8 cellular contexts compared by ENCODE assay signal in the genomic region with DNA sequence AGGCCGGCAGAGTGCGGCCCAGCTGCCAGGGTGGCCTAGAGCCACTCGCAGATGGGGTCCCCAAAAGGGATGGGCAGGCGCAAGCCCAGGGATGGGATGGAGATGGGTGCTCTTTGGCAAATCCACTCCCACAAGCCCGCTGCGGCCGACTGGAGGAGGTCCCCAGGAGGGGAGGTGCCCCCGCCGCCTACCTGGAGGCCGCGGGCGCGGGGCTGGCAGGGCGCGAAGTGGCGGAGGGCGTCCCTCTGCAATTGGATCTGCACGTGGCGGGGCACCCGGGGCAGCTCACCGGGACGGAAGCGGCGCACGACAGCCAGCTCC. TPM values are rescaled to one million over a fixed set of nuclear protein-coding genes. Genes with fewer than 3 reads are reported as not detected.
A peak's percentile ranks its signal among the peaks of the same experiment; 100 is the strongest.
DNase-seq lines count a peak whose midpoint lies in the region; ATAC-seq and TF ChIP-seq lines count a peak whose summit lies in the region.

No MANE protein-coding gene starts in this region.

- peak; percentile 28 for ATAC-seq in effector memory CD8-positive, alpha-beta T cell (replicated peaks)

- H3K79me2 ChIP-seq in GM23248 (ENCODE audit: insufficient read depth): peaks cover 3% of the 10 kb centered on the region

- H3K9me3 ChIP-seq in GM23248 (ENCODE audit: low read depth) (no peaks in the 10 kb centered on the region), NT2/D1 (ENCODE audit: insufficient read depth, low read length) (no peaks in the 10 kb centered on the region), neuron (ENCODE audit: low read length) (no peaks in the 10 kb centered on the region)

- peak overlapping the region; percentile 95 to 99 for H3K27ac Mint-ChIP-seq in effector memory CD8-positive, alpha-beta T cell

- in situ Hi-C loops in GM23248 (cut with MboI): no loop called here

- peak overlapping the region; percentile 92 to 99 for H3K4me3 Mint-ChIP-seq in effector memory CD8-positive, alpha-beta T cell

- no peaks in the 10 kb centered on the region for H3K9me3 Mint-ChIP-seq in effector memory CD8-positive, alpha-beta T cell

- H3F3A ChIP-seq in GM23248 (ENCODE audit: insufficient read depth): peaks cover 43% of the 10 kb centered on the region

- H3K36me3 Mint-ChIP-seq in effector memory CD8-positive, alpha-beta T cell (ENCODE audit: insufficient read depth): peaks cover 39% of the 10 kb centered on the region

- DNase-seq in GM23248 (no peak), NT2/D1 (ENCODE audit: low read depth, low spot score) (no peak), HuH-7 (ENCODE audit: low spot score) (no peak), NCI-H82 treated with DMSO at 0.1 percent for 48 hours (lab: John Stamatoyannopoulos, UW; ENCODE audit: unreplicated experiment) (no peak), NCI-H1436 (lab: John Stamatoyannopoulos, UW) (no peak)
- peak in 1 of 3 experiments; percentile 60 for DNase-seq in effector memory CD8-positive, alpha-beta T cell

- peaks cover 10 to 22% of the 10 kb centered on the region in 2 donors for H3K4me1 Mint-ChIP-seq in effector memory CD8-positive, alpha-beta T cell (ENCODE audit: low read depth in 2 of 2)

- no peaks in the 10 kb centered on the region for H4K20me1 ChIP-seq in GM23248 (ENCODE audit: insufficient read depth)

- 1 to 2% methylated on average over 11 to 16 of the region's 25 CpGs for WGBS in GM23248 (ENCODE audit: low coverage in 1 of 2, low lambda C conversion rate in 2 of 2, missing lambda C conversion rate in 2 of 2), 2 experiments

- peak overlapping the region; percentile 89 for H3K4me2 ChIP-seq in GM23248 (ENCODE audit: unreplicated experiment)

- H3K36me3 ChIP-seq in GM23248 (ENCODE audit: low read depth) (no peaks in the 10 kb centered on the region), NT2/D1 (ENCODE audit: insufficient read depth, insufficient read length, low read length) (no peaks in the 10 kb centered on the region), neuron (ENCODE audit: insufficient read depth, low read length) (peaks cover 9% of the 10 kb centered on the region)

- H3K27me3 ChIP-seq in GM23248 (replicated peaks; ENCODE audit: insufficient read depth): no peaks in the 10 kb centered on the region
- H3K27me3 ChIP-seq in NT2/D1 (ENCODE audit: insufficient read depth, insufficient read length): peaks cover 61% of the 10 kb centered on the region
- no peaks in the 10 kb centered on the region for H3K27me3 ChIP-seq in neuron (ENCODE audit: insufficient read depth, low read length)

- TF ChIP-seq CTCF in GM12875 (IDR thresholded peaks at IDR 0.05; ENCODE audit: borderline replicate concordance, insufficient read depth, low read depth, low read length): no peak

- peaks cover 10 to 19% of the 10 kb centered on the region in 2 donors for H3K27me3 Mint-ChIP-seq in effector memory CD8-positive, alpha-beta T cell

- H3K4me3 ChIP-seq in GM12875 (ENCODE audit: low read depth, low read length) (peak overlapping the region; percentile 65), GM23248 (peak overlapping the region; percentile 87), NT2/D1 (ENCODE audit: insufficient read length, low read depth) (peak overlapping the region; percentile 63), neuron (ENCODE audit: low read length) (peak overlapping the region; percentile 60)

- H2AFZ ChIP-seq in GM23248 (peak overlapping the region; percentile 91), neuron (ENCODE audit: low read depth, low read length) (peak overlapping the region; percentile 84)

- H3K27ac ChIP-seq in GM23248: peak overlapping the region; percentile 86

- H3K9ac ChIP-seq in GM23248 (peak overlapping the region; percentile 91), NT2/D1 (ENCODE audit: insufficient read length, low read depth) (peak overlapping the region; percentile 83)

- H3K4me1 ChIP-seq in GM23248 (ENCODE audit: insufficient read depth) (peaks cover 29% of the 10 kb centered on the region), NT2/D1 (ENCODE audit: insufficient read depth, insufficient read length) (peaks cover 3% of the 10 kb centered on the region), neuron (ENCODE audit: insufficient read depth, low read length) (peaks cover 24% of the 10 kb centered on the region)

- H3K9me2 ChIP-seq in GM23248 (ENCODE audit: insufficient read depth): no peaks in the 10 kb centered on the region

RNA-seq across cellular contexts. Expression of a gene that starts 0.7 kb away (rescaled TPM):
- total RNA-seq in GM23248 (2014; rRNA removed; shearing (Covaris generic)): 4.1 and 4.3 TPM in 2 replicates
- polyA plus RNA-seq in GM23248 (2016; fragmentation: Nextera tagmentation; extraction: Ambion mirVana): 1.4 and 1.6 TPM in 2 replicates

RNA-seq across cellular contexts. Expression of a gene that starts 4.7 kb away (rescaled TPM):
- 22.5 and 35.0 TPM in 2 replicates for total RNA-seq in GM23248 (2014; rRNA removed; shearing (Covaris generic))
- 6.4 and 8.1 TPM in 2 replicates for polyA plus RNA-seq in GM23248 (2016; fragmentation: Nextera tagmentation; extraction: Ambion mirVana)

RNA-seq across cellular contexts. Expression of a gene that starts 16.0 kb away (rescaled TPM):
- 7.6 and 8.7 TPM in 2 replicates for total RNA-seq in GM23248 (2014; rRNA removed; shearing (Covaris generic))
- polyA plus RNA-seq in GM23248 (2016; fragmentation: Nextera tagmentation; extraction: Ambion mirVana): 5.0 and 5.8 TPM in 2 replicates

RNA-seq across cellular contexts. Expression of a gene that starts 19.3 kb away (rescaled TPM):
- 60.3 and 65.5 TPM in 2 replicates for total RNA-seq in GM23248 (2014; rRNA removed; shearing (Covaris generic))
- 57.8 and 61.2 TPM in 2 replicates for polyA plus RNA-seq in GM23248 (2016; fragmentation: Nextera tagmentation; extraction: Ambion mirVana)

RNA-seq across cellular contexts. Expression of a gene that starts 50.8 kb away (rescaled TPM):
- total RNA-seq in GM23248 (2014; rRNA removed; shearing (Covaris generic)): 32.8 and 42.3 TPM in 2 replicates
- polyA plus RNA-seq in GM23248 (2016; fragmentation: Nextera tagmentation; extraction: Ambion mirVana): 16.5 and 20.4 TPM in 2 replicates
